Comparison of ENCODE assay signal across 1 cellular context in genomic region chr2:51158236-51158635, GRCh38.
TF ChIP-seq lines count a peak whose summit lies in the region.

No MANE protein-coding gene starts in this region.

TF ChIP-seq in HepG2, 621 proteins besides CTCF, POLR2A, EP300 and RAD21 (continued from another document):
- TF ChIP-seq, protein P1, sequence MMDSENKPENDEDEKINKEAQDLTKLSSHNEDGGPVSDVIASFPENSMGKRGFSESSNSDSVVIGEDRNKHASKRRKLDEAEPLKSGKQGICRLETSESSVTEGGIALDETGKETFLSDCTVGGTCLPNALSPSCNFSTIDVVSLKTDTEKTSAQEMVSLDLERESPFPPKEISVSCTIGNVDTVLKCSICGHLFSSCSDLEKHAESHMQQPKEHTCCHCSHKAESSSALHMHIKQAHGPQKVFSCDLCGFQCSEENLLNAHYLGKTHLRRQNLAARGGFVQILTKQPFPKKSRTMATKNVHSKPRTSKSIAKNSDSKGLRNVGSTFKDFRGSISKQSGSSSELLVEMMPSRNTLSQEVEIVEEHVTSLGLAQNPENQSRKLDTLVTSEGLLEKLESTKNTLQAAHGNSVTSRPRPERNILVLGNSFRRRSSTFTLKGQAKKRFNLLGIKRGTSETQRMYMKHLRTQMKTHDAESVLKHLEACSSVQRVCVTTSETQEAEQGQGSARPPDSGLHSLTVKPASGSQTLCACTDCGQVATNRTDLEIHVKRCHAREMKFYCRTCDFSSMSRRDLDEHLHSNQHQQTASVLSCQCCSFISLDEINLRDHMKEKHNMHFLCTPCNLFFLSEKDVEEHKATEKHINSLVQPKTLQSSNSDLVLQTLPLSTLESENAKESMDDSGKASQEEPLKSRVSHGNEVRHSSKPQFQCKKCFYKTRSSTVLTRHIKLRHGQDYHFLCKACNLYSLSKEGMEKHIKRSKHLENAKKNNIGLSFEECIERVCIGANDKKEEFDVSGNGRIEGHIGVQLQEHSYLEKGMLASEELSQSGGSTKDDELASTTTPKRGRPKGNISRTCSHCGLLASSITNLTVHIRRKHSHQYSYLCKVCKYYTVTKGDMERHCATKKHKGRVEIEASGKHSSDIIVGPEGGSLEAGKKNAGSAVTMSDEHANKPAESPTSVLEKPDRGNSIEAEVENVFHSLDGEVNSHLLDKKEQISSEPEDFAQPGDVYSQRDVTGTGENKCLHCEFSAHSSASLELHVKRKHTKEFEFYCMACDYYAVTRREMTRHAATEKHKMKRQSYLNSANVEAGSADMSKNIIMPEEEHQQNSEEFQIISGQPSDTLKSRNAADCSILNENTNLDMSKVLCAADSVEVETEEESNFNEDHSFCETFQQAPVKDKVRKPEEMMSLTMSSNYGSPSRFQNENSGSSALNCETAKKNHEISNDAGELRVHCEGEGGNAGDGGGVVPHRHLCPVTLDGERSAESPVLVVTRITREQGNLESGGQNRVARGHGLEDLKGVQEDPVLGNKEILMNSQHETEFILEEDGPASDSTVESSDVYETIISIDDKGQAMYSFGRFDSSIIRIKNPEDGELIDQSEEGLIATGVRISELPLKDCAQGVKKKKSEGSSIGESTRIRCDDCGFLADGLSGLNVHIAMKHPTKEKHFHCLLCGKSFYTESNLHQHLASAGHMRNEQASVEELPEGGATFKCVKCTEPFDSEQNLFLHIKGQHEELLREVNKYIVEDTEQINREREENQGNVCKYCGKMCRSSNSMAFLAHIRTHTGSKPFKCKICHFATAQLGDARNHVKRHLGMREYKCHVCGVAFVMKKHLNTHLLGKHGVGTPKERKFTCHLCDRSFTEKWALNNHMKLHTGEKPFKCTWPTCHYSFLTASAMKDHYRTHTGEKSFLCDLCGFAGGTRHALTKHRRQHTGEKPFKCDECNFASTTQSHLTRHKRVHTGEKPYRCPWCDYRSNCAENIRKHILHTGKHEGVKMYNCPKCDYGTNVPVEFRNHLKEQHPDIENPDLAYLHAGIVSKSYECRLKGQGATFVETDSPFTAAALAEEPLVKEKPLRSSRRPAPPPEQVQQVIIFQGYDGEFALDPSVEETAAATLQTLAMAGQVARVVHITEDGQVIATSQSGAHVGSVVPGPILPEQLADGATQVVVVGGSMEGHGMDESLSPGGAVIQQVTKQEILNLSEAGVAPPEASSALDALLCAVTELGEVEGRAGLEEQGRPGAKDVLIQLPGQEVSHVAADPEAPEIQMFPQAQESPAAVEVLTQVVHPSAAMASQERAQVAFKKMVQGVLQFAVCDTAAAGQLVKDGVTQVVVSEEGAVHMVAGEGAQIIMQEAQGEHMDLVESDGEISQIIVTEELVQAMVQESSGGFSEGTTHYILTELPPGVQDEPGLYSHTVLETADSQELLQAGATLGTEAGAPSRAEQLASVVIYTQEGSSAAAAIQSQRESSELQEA (CRISPR knock-in tag; IDR thresholded peaks at IDR 0.05; ENCODE audit: not compliant biosample characterization), result no peak
- TF ChIP-seq, protein P2, sequence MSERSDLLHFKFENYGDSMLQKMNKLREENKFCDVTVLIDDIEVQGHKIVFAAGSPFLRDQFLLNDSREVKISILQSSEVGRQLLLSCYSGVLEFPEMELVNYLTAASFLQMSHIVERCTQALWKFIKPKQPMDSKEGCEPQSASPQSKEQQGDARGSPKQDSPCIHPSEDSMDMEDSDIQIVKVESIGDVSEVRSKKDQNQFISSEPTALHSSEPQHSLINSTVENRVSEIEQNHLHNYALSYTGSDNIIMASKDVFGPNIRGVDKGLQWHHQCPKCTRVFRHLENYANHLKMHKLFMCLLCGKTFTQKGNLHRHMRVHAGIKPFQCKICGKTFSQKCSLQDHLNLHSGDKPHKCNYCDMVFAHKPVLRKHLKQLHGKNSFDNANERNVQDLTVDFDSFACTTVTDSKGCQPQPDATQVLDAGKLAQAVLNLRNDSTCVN (CRISPR knock-in tag; IDR thresholded peaks at IDR 0.05; ENCODE audit: borderline replicate concordance), result no peak
- TF ChIP-seq ZNF547 (CRISPR knock-in tag; IDR thresholded peaks at IDR 0.05) (no peak), SOX5 (CRISPR knock-in tag; IDR thresholded peaks at IDR 0.05; ENCODE audit: borderline replicate concordance) (no peak), ZNF639 (CRISPR knock-in tag; conservative IDR thresholded peaks at IDR 0.05) (no peak), GZF1 (CRISPR knock-in tag; IDR thresholded peaks at IDR 0.05) (no peak), SRSF4 (IDR thresholded peaks at IDR 0.05; ENCODE audit: low read depth, low read length, poor library complexity, severe bottlenecking) (no peak), KLF16 (CRISPR knock-in tag; IDR thresholded peaks at IDR 0.05) (no peak)
- TF ChIP-seq, protein P3, sequence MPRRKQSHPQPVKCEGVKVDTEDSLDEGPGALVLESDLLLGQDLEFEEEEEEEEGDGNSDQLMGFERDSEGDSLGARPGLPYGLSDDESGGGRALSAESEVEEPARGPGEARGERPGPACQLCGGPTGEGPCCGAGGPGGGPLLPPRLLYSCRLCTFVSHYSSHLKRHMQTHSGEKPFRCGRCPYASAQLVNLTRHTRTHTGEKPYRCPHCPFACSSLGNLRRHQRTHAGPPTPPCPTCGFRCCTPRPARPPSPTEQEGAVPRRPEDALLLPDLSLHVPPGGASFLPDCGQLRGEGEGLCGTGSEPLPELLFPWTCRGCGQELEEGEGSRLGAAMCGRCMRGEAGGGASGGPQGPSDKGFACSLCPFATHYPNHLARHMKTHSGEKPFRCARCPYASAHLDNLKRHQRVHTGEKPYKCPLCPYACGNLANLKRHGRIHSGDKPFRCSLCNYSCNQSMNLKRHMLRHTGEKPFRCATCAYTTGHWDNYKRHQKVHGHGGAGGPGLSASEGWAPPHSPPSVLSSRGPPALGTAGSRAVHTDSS (CRISPR knock-in tag; conservative IDR thresholded peaks at IDR 0.05), result no peak
